10 cellular contexts compared by ENCODE assay signal in the genomic region with DNA sequence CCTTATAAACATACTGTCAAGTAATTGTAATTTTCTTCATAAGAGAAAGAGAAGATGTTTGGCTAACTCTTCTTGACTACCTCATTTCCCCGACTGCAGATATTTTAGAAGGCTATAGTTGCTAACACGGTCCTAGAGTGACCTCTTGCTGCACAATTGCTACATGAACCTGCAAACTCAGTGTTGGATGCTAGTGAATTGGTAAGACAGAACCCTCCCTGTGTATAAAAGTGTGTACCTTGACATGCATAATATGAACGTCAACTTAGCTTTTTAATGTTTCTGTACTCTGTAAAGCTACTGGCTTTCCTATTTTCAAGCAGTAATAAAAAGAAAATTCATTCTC. TPM values are rescaled to one million over a fixed set of nuclear protein-coding genes. Genes with fewer than 3 reads are reported as not detected.
DNase-seq lines count a peak whose midpoint lies in the region; ATAC-seq and TF ChIP-seq lines count a peak whose summit lies in the region.
"Had no signal": no experiment of that assay in that cellular context is flagged by ENCODE, and none has a peak within 500 bp of the region (broad histone marks: within the 10 kb centered on the region; RNA-seq: fewer than 3 reads in every experiment).

No MANE protein-coding gene starts in this region.

- no peak overlapping the region for H3K4me3 ChIP-seq in heart right ventricle
- H3K4me3 ChIP-seq in left ventricle myocardium inferior = no peak overlapping the region
- H3K4me3 ChIP-seq in choroid plexus epithelial cell (ENCODE audit: low read depth, low read length) = no peak overlapping the region

- no peaks in the 10 kb centered on the region for H3K36me3 ChIP-seq in heart right ventricle
- no peaks in the 10 kb centered on the region for H3K36me3 ChIP-seq in left ventricle myocardium inferior

- DNase-seq in heart right ventricle = no peak
- no peak for DNase-seq in left ventricle myocardium inferior
- DNase-seq in NCI-H2196 (lab: John Stamatoyannopoulos, UW; ENCODE audit: unreplicated experiment) = peak; percentile 57
- DNase-seq in choroid plexus epithelial cell (ENCODE audit: low read depth) = peak; percentile 52
- no peak for DNase-seq in stimulated activated naive CD4-positive, alpha-beta T cell treated with Interleukin-2 at 50 U/mL for 16 hours (lab: John Stamatoyannopoulos, UW)
- no peak for DNase-seq in GDM1 (lab: John Stamatoyannopoulos, UW)
- DNase-seq: SIG-M5 had no signal

- intact Hi-C loops in heart right ventricle (cut with DNase I) (loop anchor here in 9 of 10 donors (2.0 to 10.0 kb wide), 8 partner anchors 144 to 1734 kb away; no protein-coding TSS in a partner anchor), left ventricle myocardium inferior (cut with micrococcal nuclease) (loop anchor here (5.0 kb wide), 1 partner anchor 157 kb away; no protein-coding TSS in a partner anchor)

- TF ChIP-seq CTCF in heart right ventricle (IDR thresholded peaks at IDR 0.05) (peak in 5 of 9 donors; percentile 14 to 46 (median 36)), left ventricle myocardium inferior (IDR thresholded peaks at IDR 0.05; ENCODE audit: borderline replicate concordance) (no peak), choroid plexus epithelial cell (conservative IDR thresholded peaks at IDR 0.05; ENCODE audit: low read depth, low read length) (peak; percentile 38)

- H3K27me3 ChIP-seq in heart right ventricle (peaks cover 0 to 5% (median 0%) of the 10 kb centered on the region in 7 donors), left ventricle myocardium inferior (ENCODE audit: low read depth) (peaks cover 9% of the 10 kb centered on the region)

- WGBS in heart right ventricle, 2 donors = 24 to 32% methylated on average over 3 of the region's 3 CpGs

- peak in 3 of 8 donors; percentile 42 to 66 (median 65) for ATAC-seq in heart right ventricle
- no peak for ATAC-seq in HG03457 (IDR thresholded peaks at IDR 0.05; ENCODE audit: unreplicated experiment)
- no peak for ATAC-seq in GM21390 (IDR thresholded peaks at IDR 0.05; ENCODE audit: unreplicated experiment)

- no peaks in the 10 kb centered on the region for H3K9me3 ChIP-seq in heart right ventricle
- H3K9me3 ChIP-seq in left ventricle myocardium inferior (replicated peaks) = no peaks in the 10 kb centered on the region

- no peak overlapping the region for H3K27ac ChIP-seq in heart right ventricle
- no peak overlapping the region for H3K27ac ChIP-seq in left ventricle myocardium inferior (replicated peaks)

- H3K4me1 ChIP-seq in heart right ventricle (peaks cover 0 to 8% (median 0%) of the 10 kb centered on the region in 9 donors), left ventricle myocardium inferior (peaks cover 11% of the 10 kb centered on the region)

RNA-seq across cellular contexts. Expression of gene CER1, which starts 46.7 kb away (rescaled TPM):
- total RNA-seq in heart right ventricle (under 1 TPM in 2 of 10 donors, not detected in 8; 0.30 to 0.35 TPM), left ventricle myocardium inferior (not detected)
- polyA plus RNA-seq in heart right ventricle = not detected
- total RNA-seq: CD4-positive, alpha-beta memory T cell had no signal
- polyA plus RNA-seq: CD4-positive, alpha-beta memory T cell had no signal

Comparison
In these comparisons a context has a peak if more than half of its experiments do, and no peak if none do; other contexts are left out.
1. DNase-seq: peak in NCI-H2196 (single experiment) and choroid plexus epithelial cell (single experiment); none in heart right ventricle (0 of 2), left ventricle myocardium inferior (single experiment), stimulated activated naive CD4-positive, alpha-beta T cell treated with Interleukin-2 at 50 U/mL for 16 hours (single experiment) and GDM1 (single experiment).